17 cellular contexts compared by ENCODE assay signal in the genomic region with DNA sequence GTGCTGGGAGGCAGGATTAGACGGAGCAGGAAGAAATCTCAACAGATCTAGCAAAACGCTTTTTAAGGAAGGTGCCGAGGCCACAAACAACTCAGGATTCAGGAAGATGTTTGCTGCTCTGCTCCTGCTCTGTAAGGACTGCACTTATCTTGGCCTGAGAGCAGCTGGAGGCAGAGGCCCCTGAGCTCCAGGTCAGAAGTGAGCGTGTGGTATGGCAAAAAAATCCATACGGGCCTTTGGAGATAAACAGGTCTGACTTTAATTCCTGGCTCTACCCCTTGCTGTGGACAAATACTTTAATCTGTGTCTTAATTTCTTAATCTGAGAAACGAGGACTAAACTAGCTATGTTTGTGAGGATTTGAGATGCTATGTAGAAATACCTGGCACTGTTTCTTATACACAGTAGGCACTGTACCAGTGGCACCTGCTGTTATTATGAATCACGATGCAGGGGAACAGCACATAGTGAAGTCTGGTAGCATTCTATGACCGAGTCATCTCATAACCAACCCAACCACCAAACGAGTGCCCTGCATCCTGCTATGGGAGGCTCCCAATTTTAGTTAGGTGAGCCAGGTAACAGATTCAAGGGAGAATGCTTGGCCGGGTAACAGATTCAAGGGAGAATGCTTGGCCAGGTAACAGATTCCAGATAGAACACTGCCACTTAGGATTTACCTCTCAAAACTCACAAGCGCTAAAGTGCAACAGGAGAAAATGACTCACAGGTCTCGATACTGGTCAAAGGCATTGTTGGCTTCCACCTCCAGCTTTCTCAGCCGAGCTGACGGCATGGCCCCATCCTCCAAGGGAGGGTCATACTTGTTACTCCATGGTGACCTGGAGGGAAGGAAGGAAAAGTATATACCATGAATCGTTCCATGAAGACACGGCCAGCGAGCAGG.
DNase-seq lines count a peak whose midpoint lies in the region; TF ChIP-seq lines count a peak whose summit lies in the region.
"Had no signal": no experiment of that assay in that cellular context is flagged by ENCODE, and none has a peak within 500 bp of the region (broad histone marks: within the 10 kb centered on the region; RNA-seq: fewer than 3 reads in every experiment).

No MANE protein-coding gene starts in this region.

- H3K36me3 Mint-ChIP-seq in activated T-helper 1 cell treated with anti-CD3 and anti-CD28 coated beads, Interleukin-12 subunit alpha, Interleukin-12 subunit beta, Interleukin-2, Interleukin-4 antibody, amounts not matched to agents 30 ng/mL and 10 ng/mL and 1 ng/mL, durations not matched to agents 14 hours and 24 hours and 36 hours (ENCODE audit: low read depth) = peaks cover 42% of the 10 kb centered on the region
- peaks cover 61% of the 10 kb centered on the region for H3K36me3 Mint-ChIP-seq in stimulated activated naive CD8-positive, alpha-beta T cell treated with anti-CD3 and anti-CD28 coated beads, Interleukin-15, Interleukin-2, amounts not matched to agents 100 ng/mL and 50 ng/mL, for 24 hours (ENCODE audit: low read depth)

- no peak overlapping the region for H2AFZ ChIP-seq in hepatocyte

- H3K4me1 ChIP-seq in hepatocyte (ENCODE audit: insufficient read depth) (no peaks in the 10 kb centered on the region), mesendoderm (ENCODE audit: control insufficient read depth, low read depth, low read length) (no peaks in the 10 kb centered on the region)

- no peak overlapping the region for H2BK15ac ChIP-seq in mesendoderm (replicated peaks; ENCODE audit: low read depth)

- no peak overlapping the region for H4K5ac ChIP-seq in mesendoderm (ENCODE audit: low read length)

- H2AK5ac ChIP-seq in mesendoderm (ENCODE audit: low read length) = no peak overlapping the region

- H3K79me2 ChIP-seq in hepatocyte (peaks cover 6% of the 10 kb centered on the region), mesendoderm (ENCODE audit: control insufficient read depth, insufficient read depth, low read length) (no peaks in the 10 kb centered on the region)

- H3K27me3 Mint-ChIP-seq in activated T-helper 1 cell treated with anti-CD3 and anti-CD28 coated beads, Interleukin-12 subunit alpha, Interleukin-12 subunit beta, Interleukin-2, Interleukin-4 antibody, amounts not matched to agents 30 ng/mL and 10 ng/mL and 1 ng/mL, durations not matched to agents 14 hours and 24 hours and 36 hours (ENCODE audit: insufficient read depth) = no peaks in the 10 kb centered on the region
- H3K27me3 Mint-ChIP-seq in stimulated activated naive CD8-positive, alpha-beta T cell treated with anti-CD3 and anti-CD28 coated beads, Interleukin-15, Interleukin-2, amounts not matched to agents 100 ng/mL and 50 ng/mL, for 24 hours = no peaks in the 10 kb centered on the region
- H3K27me3 Mint-ChIP-seq: B cell had no signal

- H3K23ac ChIP-seq in mesendoderm (ENCODE audit: low read length) = no peak overlapping the region

- peak overlapping the region; percentile 11 for H3K27ac ChIP-seq in hepatocyte
- no peak overlapping the region for H3K27ac ChIP-seq in mesendoderm (ENCODE audit: low read depth, low read length)
- H3K27ac ChIP-seq: right atrium auricular region, VCaP had no signal

- H3K9ac ChIP-seq in mesendoderm (ENCODE audit: low read length) = no peak overlapping the region

- no peak overlapping the region for H2BK120ac ChIP-seq in mesendoderm (ENCODE audit: low read depth, low read length)

- H3K56ac ChIP-seq in mesendoderm (ENCODE audit: low read length) = no peak overlapping the region

- no peaks in the 10 kb centered on the region for H3K9me3 ChIP-seq in hepatocyte (ENCODE audit: low read depth)
- H3K9me3 ChIP-seq: right atrium auricular region, uterus had no signal

- no peaks in the 10 kb centered on the region for H3K27me3 ChIP-seq in hepatocyte
- H3K27me3 ChIP-seq in mesendoderm (ENCODE audit: insufficient read depth, low read length, poor library complexity) = no peaks in the 10 kb centered on the region
- H3K27me3 ChIP-seq: right atrium auricular region, uterus had no signal

- intact Hi-C loops in activated T-helper 1 cell treated with anti-CD3 and anti-CD28 coated beads, Interleukin-12 subunit alpha, Interleukin-12 subunit beta, Interleukin-2, Interleukin-4 antibody, amounts not matched to agents 30 ng/mL and 10 ng/mL and 1 ng/mL, durations not matched to agents 14 hours and 24 hours and 36 hours (cut with micrococcal nuclease) = no loop called here

- H3K4me1 Mint-ChIP-seq in activated T-helper 1 cell treated with anti-CD3 and anti-CD28 coated beads, Interleukin-12 subunit alpha, Interleukin-12 subunit beta, Interleukin-2, Interleukin-4 antibody, amounts not matched to agents 30 ng/mL and 10 ng/mL and 1 ng/mL, durations not matched to agents 14 hours and 24 hours and 36 hours (ENCODE audit: low read depth) = peaks cover 8% of the 10 kb centered on the region
- peaks cover 36% of the 10 kb centered on the region for H3K4me1 Mint-ChIP-seq in stimulated activated naive CD8-positive, alpha-beta T cell treated with anti-CD3 and anti-CD28 coated beads, Interleukin-15, Interleukin-2, amounts not matched to agents 100 ng/mL and 50 ng/mL, for 24 hours (ENCODE audit: low read depth)

- peak; percentile 35 for DNase-seq in stimulated activated CD4-positive, alpha-beta T cell treated with anti-CD3 and anti-CD28 coated beads, Interleukin-1b, Interleukin-23, amount 100 ng/mL, for 48 hours
- DNase-seq in stimulated activated CD4-positive, alpha-beta T cell treated with anti-CD3 and anti-CD28 coated beads, Interleukin-12 subunit alpha, Interleukin-12 subunit beta, amount 100 ng/mL, for 4 hours = no peak
- DNase-seq in activated T-helper 1 cell treated with anti-CD3 and anti-CD28 coated beads, Interleukin-12 subunit alpha, Interleukin-12 subunit beta, Interleukin-2, Interleukin-4 antibody, amounts not matched to agents 30 ng/mL and 10 ng/mL and 1 ng/mL, durations not matched to agents 14 hours and 24 hours and 36 hours (ENCODE audit: low spot score) = no peak
- DNase-seq in hepatocyte (ENCODE audit: low spot score) = no peak
- DNase-seq in mesendoderm = no peak
- DNase-seq in activated effector memory CD4-positive, alpha-beta T cell treated with Interleukin-2 at 50 U/mL for 16 hours = no peak
- no peak for DNase-seq in AML-193 (lab: John Stamatoyannopoulos, UW)
- DNase-seq: activated effector memory CD4-positive, alpha-beta T cell treated with anti-CD3 and anti-CD28 coated beads, Interleukin-2, amount 50 U/mL, for 16 hours; DMS53; effector CD8-positive, alpha-beta T cell; MM.1S; NCI-H748 treated with DMSO at 0.1 percent for 48 hours; uterus had no signal

- H3K4ac ChIP-seq in mesendoderm (ENCODE audit: low read depth, low read length) = no peak overlapping the region

- no peak overlapping the region for H2BK5ac ChIP-seq in mesendoderm (ENCODE audit: low read length)

- H3K4me3 Mint-ChIP-seq in activated T-helper 1 cell treated with anti-CD3 and anti-CD28 coated beads, Interleukin-12 subunit alpha, Interleukin-12 subunit beta, Interleukin-2, Interleukin-4 antibody, amounts not matched to agents 30 ng/mL and 10 ng/mL and 1 ng/mL, durations not matched to agents 14 hours and 24 hours and 36 hours = no peak overlapping the region
- no peak overlapping the region for H3K4me3 Mint-ChIP-seq in stimulated activated naive CD8-positive, alpha-beta T cell treated with anti-CD3 and anti-CD28 coated beads, Interleukin-15, Interleukin-2, amounts not matched to agents 100 ng/mL and 50 ng/mL, for 24 hours
- H3K4me3 Mint-ChIP-seq: B cell had no signal

- H3K4me2 ChIP-seq in hepatocyte = no peak overlapping the region
- no peak overlapping the region for H3K4me2 ChIP-seq in mesendoderm (ENCODE audit: low read length)

- H4K8ac ChIP-seq in mesendoderm (ENCODE audit: low read depth, low read length) = no peak overlapping the region

- no peaks in the 10 kb centered on the region for H3K9me2 ChIP-seq in hepatocyte (replicated peaks; ENCODE audit: insufficient read depth)

- WGBS in hepatocyte (ENCODE audit: low lambda C conversion rate, missing lambda C conversion rate) = 95% methylated on average over 17 of the region's 17 CpGs
- WGBS in mesendoderm (ENCODE audit: extremely low coverage, insufficient coverage, low lambda C conversion rate) = no CpG with 5 or more reads among the region's 17 CpGs

- TF ChIP-seq CTCF in hepatocyte (IDR thresholded peaks at IDR 0.05; ENCODE audit: poor library complexity) = no peak

- H4K20me1 ChIP-seq in hepatocyte (ENCODE audit: insufficient read depth, poor library complexity, severe bottlenecking) = no peaks in the 10 kb centered on the region

- H3K27ac Mint-ChIP-seq in activated T-helper 1 cell treated with anti-CD3 and anti-CD28 coated beads, Interleukin-12 subunit alpha, Interleukin-12 subunit beta, Interleukin-2, Interleukin-4 antibody, amounts not matched to agents 30 ng/mL and 10 ng/mL and 1 ng/mL, durations not matched to agents 14 hours and 24 hours and 36 hours = peak overlapping the region; percentile 43
- peak overlapping the region; percentile 83 for H3K27ac Mint-ChIP-seq in stimulated activated naive CD8-positive, alpha-beta T cell treated with anti-CD3 and anti-CD28 coated beads, Interleukin-15, Interleukin-2, amounts not matched to agents 100 ng/mL and 50 ng/mL, for 24 hours
- H3K27ac Mint-ChIP-seq: B cell had no signal

- H3K18ac ChIP-seq in mesendoderm (ENCODE audit: low read length) = no peak overlapping the region

- H3K36me3 ChIP-seq in hepatocyte (replicated peaks; ENCODE audit: insufficient read depth, low read depth) (no peaks in the 10 kb centered on the region), mesendoderm (ENCODE audit: control insufficient read depth, insufficient read depth, low read length) (peaks cover 4% of the 10 kb centered on the region)
- H3K36me3 ChIP-seq: uterus had no signal

- no peaks in the 10 kb centered on the region for H3K79me1 ChIP-seq in mesendoderm (ENCODE audit: low read length)

- no peaks in the 10 kb centered on the region for H3K9me3 Mint-ChIP-seq in activated T-helper 1 cell treated with anti-CD3 and anti-CD28 coated beads, Interleukin-12 subunit alpha, Interleukin-12 subunit beta, Interleukin-2, Interleukin-4 antibody, amounts not matched to agents 30 ng/mL and 10 ng/mL and 1 ng/mL, durations not matched to agents 14 hours and 24 hours and 36 hours
- no peaks in the 10 kb centered on the region for H3K9me3 Mint-ChIP-seq in stimulated activated naive CD8-positive, alpha-beta T cell treated with anti-CD3 and anti-CD28 coated beads, Interleukin-15, Interleukin-2, amounts not matched to agents 100 ng/mL and 50 ng/mL, for 24 hours

- no peak overlapping the region for H3K4me3 ChIP-seq in hepatocyte
- H3K4me3 ChIP-seq in mesendoderm (ENCODE audit: low read length) = no peak overlapping the region
- H3K4me3 ChIP-seq: right atrium auricular region, uterus had no signal
